8 cellular contexts compared by ENCODE assay signal in the genomic region with DNA sequence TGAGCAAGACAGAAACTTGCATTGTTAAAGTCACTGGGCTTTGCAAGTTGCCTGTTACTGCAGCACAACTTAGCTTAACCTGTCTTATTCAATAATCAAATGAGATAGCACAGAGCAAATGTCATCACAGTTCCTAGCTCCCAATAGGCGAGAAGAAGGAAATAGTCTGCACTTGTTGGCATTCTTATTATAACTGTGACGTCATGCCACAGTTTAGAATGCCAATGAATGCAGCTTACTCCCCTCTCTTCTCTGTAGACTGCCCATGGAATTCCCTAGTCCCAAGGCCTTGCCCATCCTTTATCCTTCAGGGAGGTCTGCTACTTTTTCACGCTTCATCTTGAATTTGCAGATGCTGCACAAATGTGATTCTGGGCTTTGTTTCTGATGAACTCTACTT.
"Had no signal": no experiment of that assay in that cellular context is flagged by ENCODE, and none has a peak within 500 bp of the region (broad histone marks: within the 10 kb centered on the region; RNA-seq: fewer than 3 reads in every experiment).

No MANE protein-coding gene starts in this region.

- ATAC-seq: GM12878 had no signal

- FAIRE-seq: G401.6, GM12878, GM12891, GM12892, GM18507, GM19239 had no signal

- DNase-seq: GDM1, GF-D8 had no signal

- H3K4me3 ChIP-seq: GM12878 had no signal
